Comparison of ENCODE assay signal across 8 cellular contexts in genomic region chr1:228500901-228501871, GRCh38. TPM values are rescaled to one million over a fixed set of nuclear protein-coding genes. Genes with fewer than 3 reads are reported as not detected.
DNase-seq lines count a peak whose midpoint lies in the region; TF ChIP-seq lines count a peak whose summit lies in the region.

No MANE protein-coding gene starts in this region.

- H3K9me3 ChIP-seq in Loucy (ENCODE audit: insufficient read depth, low read depth, low read length) (no peaks in the 10 kb centered on the region), ovary (no peaks in the 10 kb centered on the region), thymus (ENCODE audit: control insufficient read depth) (no peaks in the 10 kb centered on the region)

- H3K4me1 ChIP-seq in Loucy (ENCODE audit: insufficient read depth, low read length, poor library complexity, severe bottlenecking) (peaks cover 17% of the 10 kb centered on the region), ovary (ENCODE audit: insufficient read depth) (peaks cover 3% of the 10 kb centered on the region), thymus (ENCODE audit: control insufficient read depth, insufficient read depth, low read length) (peaks cover 10% of the 10 kb centered on the region)

- H4K20me1 ChIP-seq in Loucy (ENCODE audit: insufficient read depth, low read length, poor library complexity, severe bottlenecking): no peaks in the 10 kb centered on the region

- TF ChIP-seq POLR2A in ovary (IDR thresholded peaks at IDR 0.05): no peak

- peak overlapping the region; percentile 57; the same call in 1 of the 2 replicates for H2AFZ ChIP-seq in Loucy (ENCODE audit: low read length)

- H3K79me2 ChIP-seq in Loucy (ENCODE audit: insufficient read depth, low read length): no peaks in the 10 kb centered on the region

- no peak for TF ChIP-seq EP300 in ovary (IDR thresholded peaks at IDR 0.05)

- 19 to 23% (median 22%) methylated on average over 23 of the region's 23 CpGs for whole genome bisulfite sequencing in ovary, 3 donors
- WGBS in thymus: 24% methylated on average over 23 of the region's 23 CpGs

- peak overlapping the region; percentile 72 for H3K9ac ChIP-seq in Loucy (ENCODE audit: low read depth, low read length, poor library complexity, severe bottlenecking)

- H3F3A ChIP-seq in Loucy (ENCODE audit: low read depth): no peaks in the 10 kb centered on the region

- peak; percentile 90 for TF ChIP-seq CTCF in Loucy (conservative IDR thresholded peaks at IDR 0.05; ENCODE audit: low read length)
- peak; percentile 67 to 74 (median 73) for TF ChIP-seq CTCF in ovary (IDR thresholded peaks at IDR 0.05)

- H3K9me2 ChIP-seq in Loucy (replicated peaks; ENCODE audit: low read depth, low read length): no peaks in the 10 kb centered on the region

- H3K27me3 ChIP-seq in Loucy (ENCODE audit: insufficient read depth, low read length, poor library complexity, severe bottlenecking) (no peaks in the 10 kb centered on the region), ovary (no peaks in the 10 kb centered on the region), thymus (ENCODE audit: control insufficient read depth, insufficient read depth) (no peaks in the 10 kb centered on the region)

- H3K4me3 ChIP-seq in Loucy (ENCODE audit: low read length, poor library complexity, severe bottlenecking) (peak overlapping the region; percentile 68), ovary (no peak overlapping the region), thymus (ENCODE audit: low read length) (peak overlapping the region; percentile 43)

- intact Hi-C loops in ovary (cut with DNase I): no loop called here

- DNase-seq in GM03348 (ENCODE audit: low spot score) (peak; percentile 90), HCEC 1CT (peak; percentile 75), SHP77 treated with DMSO at 0.1 percent for 48 hours (lab: John Stamatoyannopoulos, UW) (peak; percentile 52), foreskin melanocyte (peak; percentile 70), ovary (peak; percentile 76 to 87 (median 83))
- peak; percentile 76 for DNase-seq in activated effector memory CD4-positive, alpha-beta T cell treated with Interleukin-2 at 50 U/mL for 16 hours

- H3K27ac ChIP-seq in ovary: no peak overlapping the region
- H3K27ac ChIP-seq in thymus (ENCODE audit: low read depth): peak overlapping the region; percentile 2

- H3K36me3 ChIP-seq in Loucy (ENCODE audit: insufficient read depth, low read length) (no peaks in the 10 kb centered on the region), ovary (no peaks in the 10 kb centered on the region), thymus (ENCODE audit: control insufficient read depth, insufficient read depth) (peaks cover 10% of the 10 kb centered on the region)

- H3K4me2 ChIP-seq in Loucy (ENCODE audit: low read depth, low read length, poor library complexity, severe bottlenecking): peak overlapping the region; percentile 71

RNA-seq across cellular contexts. Expression of gene RNF187, which starts 14.0 kb away (rescaled TPM):
- 100 to 1,000 TPM in 5 of 7 donors, 10 to 100 TPM in 2; 37.9 to 165 (median 123) TPM for total RNA-seq in ovary
- polyA plus RNA-seq in ovary (10 to 100 TPM; 32.2 to 43.0 TPM), thymus (30.0 TPM)
